19 cellular contexts compared by ENCODE assay signal in genomic region chr12:103881261-103881660, GRCh38. TPM values are rescaled to one million over a fixed set of nuclear protein-coding genes. Genes with fewer than 3 reads are reported as not detected.
DNase-seq lines count a peak whose midpoint lies in the region; ATAC-seq, FAIRE-seq and TF ChIP-seq lines count a peak whose summit lies in the region.
"Had no signal": no experiment of that assay in that cellular context is flagged by ENCODE, and none has a peak within 500 bp of the region (broad histone marks: within the 10 kb centered on the region; RNA-seq: fewer than 3 reads in every experiment).

No MANE protein-coding gene starts in this region.

- in situ Hi-C loops in HepG2 (cut with HindIII; ENCODE audit: extremely low pct_ligation_motif_present, low pct_unique_long_range_greater_than_20kb): loop anchor here (5.0 kb wide), 1 partner anchor 226 kb away; no protein-coding TSS in a partner anchor

- no peaks in the 10 kb centered on the region for H3K9me3 Mint-ChIP-seq in stimulated activated naive B cell treated with anti-CD40 and anti-IgM and Interleukin-4, amounts not matched to agents 10 μg/mL and 1 μg/mL and 100 μg/mL, for 72 hours
- no peaks in the 10 kb centered on the region for H3K9me3 Mint-ChIP-seq in endothelial cell (ENCODE audit: unreplicated experiment)

- no peak for TF ChIP-seq RAD21 in HepG2 (CRISPR knock-in tag; IDR thresholded peaks at IDR 0.05)

- peak overlapping the region; percentile 41 for H3K4me2 ChIP-seq in HepG2 (ENCODE audit: low read depth, low read length)
- H3K4me2 ChIP-seq: SK-N-SH had no signal

- H3K27me3 Mint-ChIP-seq in stimulated activated naive B cell treated with anti-CD40 and anti-IgM and Interleukin-4, amounts not matched to agents 10 μg/mL and 1 μg/mL and 100 μg/mL, for 72 hours: no peaks in the 10 kb centered on the region
- peaks cover 8% of the 10 kb centered on the region for H3K27me3 Mint-ChIP-seq in endothelial cell (ENCODE audit: unreplicated experiment)

- H3K9ac ChIP-seq in HepG2 (ENCODE audit: insufficient read depth, low read depth, low read length): no peak overlapping the region
- H3K9ac ChIP-seq: GM23248, SK-N-SH had no signal

- CTCF ChIA-PET in HepG2 (lab: Yijun Ruan, JAX; ENCODE audit: low intra/inter-chr PET ratio, low total read pairs): no interaction called here

- H2AFZ ChIP-seq in HepG2 (ENCODE audit: low read length): peak overlapping the region; percentile 25
- H2AFZ ChIP-seq: GM23248 had no signal

- H3K36me3 ChIP-seq in HepG2 (replicated peaks in 1 of 2; ENCODE audit: control insufficient read depth in 1 of 2, insufficient read depth in 2 of 2, low read length in 2 of 2): no peaks in the 10 kb centered on the region
- H3K36me3 ChIP-seq in right lobe of liver: no peaks in the 10 kb centered on the region
- H3K36me3 ChIP-seq: MG63, Peyer's patch, right atrium auricular region had no signal

- no TSS peak for BruUV-seq in HepG2 (replicated peaks; lab: Mats Ljungman, UMichigan)

- TF ChIP-seq EP300 in HepG2 (IDR thresholded peaks at IDR 0.05; ENCODE audit: low read depth in 2 of 2, low read length in 2 of 2) (no peak), HepG2 (CRISPR knock-in tag; IDR thresholded peaks at IDR 0.05; ENCODE audit: borderline replicate concordance) (no peak)

- H3K4me1 ChIP-seq in HepG2 (ENCODE audit: insufficient read depth, low read length) (peaks cover 46% of the 10 kb centered on the region), right lobe of liver (no peaks in the 10 kb centered on the region)
- H3K4me1 ChIP-seq: Peyer's patch, right atrium auricular region had no signal

- H3K4me3 ChIP-seq in HepG2 (replicated peaks in 1 of 3; ENCODE audit: insufficient read depth in 1 of 3, low read depth in 2 of 3, low read length in 3 of 3) (no peak overlapping the region), right lobe of liver (no peak overlapping the region)
- H3K4me3 ChIP-seq: GM23248, MG63, Peyer's patch, right atrium auricular region had no signal

- ATAC-seq in HepG2 (no peak; the same call in 1 of the 3 replicates), right lobe of liver (no peak)
- ATAC-seq in stimulated activated naive B cell treated with anti-CD40 and anti-IgM and Interleukin-4, amounts not matched to agents 10 μg/mL and 1 μg/mL and 100 μg/mL, for 72 hours (replicated peaks): peak; percentile 58 to 61
- ATAC-seq: left colon had no signal

- H3K27ac ChIP-seq in HepG2 (ENCODE audit: extremely low read length, insufficient read depth, low read length) (no peak overlapping the region), right lobe of liver (no peak overlapping the region)
- H3K27ac ChIP-seq: GM23248, Peyer's patch, right atrium auricular region had no signal

- no peak for TF ChIP-seq CTCF in HepG2 (CRISPR knock-in tag; IDR thresholded peaks at IDR 0.05)
- no peak for TF ChIP-seq CTCF in right lobe of liver (IDR thresholded peaks at IDR 0.05)
- TF ChIP-seq CTCF in endothelial cell (IDR thresholded peaks at IDR 0.05; ENCODE audit: unreplicated experiment): no peak

- no peak overlapping the region for H3K27ac Mint-ChIP-seq in stimulated activated naive B cell treated with anti-CD40 and anti-IgM and Interleukin-4, amounts not matched to agents 10 μg/mL and 1 μg/mL and 100 μg/mL, for 72 hours
- no peak overlapping the region for H3K27ac Mint-ChIP-seq in endothelial cell (ENCODE audit: unreplicated experiment)

- H3K36me3 Mint-ChIP-seq in stimulated activated naive B cell treated with anti-CD40 and anti-IgM and Interleukin-4, amounts not matched to agents 10 μg/mL and 1 μg/mL and 100 μg/mL, for 72 hours: peaks cover 4% of the 10 kb centered on the region in 2 donors
- no peaks in the 10 kb centered on the region for H3K36me3 Mint-ChIP-seq in endothelial cell (ENCODE audit: low read depth, unreplicated experiment)

- H3K9me3 ChIP-seq in HepG2 (ENCODE audit: low read length) (no peaks in the 10 kb centered on the region), right lobe of liver (no peaks in the 10 kb centered on the region)
- H3K9me3 ChIP-seq: MG63, Peyer's patch, right atrium auricular region, SK-N-SH had no signal

- H4K20me1 ChIP-seq in HepG2 (ENCODE audit: insufficient read depth, low read length): no peaks in the 10 kb centered on the region

- no peak overlapping the region for H3K4me3 Mint-ChIP-seq in stimulated activated naive B cell treated with anti-CD40 and anti-IgM and Interleukin-4, amounts not matched to agents 10 μg/mL and 1 μg/mL and 100 μg/mL, for 72 hours
- H3K4me3 Mint-ChIP-seq in endothelial cell (ENCODE audit: unreplicated experiment): no peak overlapping the region

- DNase-seq in HepG2 (ENCODE audit: low spot score): peak; percentile 34
- DNase-seq in right lobe of liver: no peak
- DNase-seq in NCI-H146 treated with DMSO at 0.1 percent for 48 hours (lab: John Stamatoyannopoulos, UW; ENCODE audit: unreplicated experiment): peak; percentile 45
- no peak for DNase-seq in stimulated activated naive B cell treated with anti-CD40 and anti-IgM and Interleukin-4, amounts not matched to agents 10 μg/mL and 1 μg/mL and 100 μg/mL, for 72 hours
- no peak for DNase-seq in endothelial cell (ENCODE audit: low spot score)
- no peak for DNase-seq in GM03348 (ENCODE audit: low spot score)
- no peak for DNase-seq in NCI-H187 treated with DMSO at 0.1 percent for 48 hours (lab: John Stamatoyannopoulos, UW)
- DNase-seq: cortex of kidney, GM23248, left colon, MG63, nucleus accumbens, Peyer's patch, SK-N-SH, T1000 had no signal

- intact Hi-C loops in HepG2 (cut with micrococcal nuclease; ENCODE audit: unreplicated experiment): no loop called here
- intact Hi-C loops in right lobe of liver (cut with DNase I): no loop called here

- no peaks in the 10 kb centered on the region for H3K79me2 ChIP-seq in HepG2 (ENCODE audit: insufficient read depth, low read length)

- H3K4me1 Mint-ChIP-seq in stimulated activated naive B cell treated with anti-CD40 and anti-IgM and Interleukin-4, amounts not matched to agents 10 μg/mL and 1 μg/mL and 100 μg/mL, for 72 hours: peaks cover 34 to 50% of the 10 kb centered on the region in 2 donors
- peaks cover 26% of the 10 kb centered on the region for H3K4me1 Mint-ChIP-seq in endothelial cell (ENCODE audit: unreplicated experiment)

- no peak for TF ChIP-seq POLR2A in HepG2 (IDR thresholded peaks at IDR 0.05; ENCODE audit: insufficient read depth in 1 of 2, low read depth in 2 of 2, low read length in 2 of 2)
- no peak for TF ChIP-seq POLR2A in right lobe of liver (IDR thresholded peaks at IDR 0.05)

- peaks cover 0 to 10% of the 10 kb centered on the region in 2 experiments; a peak in 1 of 5 replicates for H3K27me3 ChIP-seq in HepG2 (ENCODE audit: control insufficient read depth in 1 of 2, insufficient read depth in 2 of 2, low read length in 2 of 2)
- no peaks in the 10 kb centered on the region for H3K27me3 ChIP-seq in right lobe of liver
- H3K27me3 ChIP-seq: MG63, Peyer's patch, right atrium auricular region had no signal

- WGBS in HepG2 (ENCODE audit: low lambda C conversion rate): 5% methylated on average over 2 of the region's 2 CpGs
- 53% methylated on average over 2 of the region's 2 CpGs for WGBS in right lobe of liver (ENCODE audit: insufficient coverage, low coverage, low lambda C conversion rate, missing lambda C conversion rate)

- FAIRE-seq in HepG2 (lab: Jason Lieb, UNC): no peak
- FAIRE-seq in islet of Langerhans (lab: Jason Lieb, UNC): peak; percentile 96
- FAIRE-seq: frontal cortex, G401.6 had no signal

- POLR2A ChIA-PET in HepG2 (lab: Yijun Ruan, JAX): interaction anchor here (2.0 kb wide), 1 partner anchor 49 kb away, joined by 6 read pairs; the partner anchor contains the start of gene HSP90B1

RNA-seq across cellular contexts. Expression of gene NT5DC3, which starts 40.2 kb away (rescaled TPM):
- 6.6 and 7.4 TPM in 2 replicates for total RNA-seq in HepG2 (2016; rRNA removed; fragmentation: Illumina TruSeq; extraction: Trizol)
- total RNA-seq in HepG2 (2016; cell fraction: cytosol; rRNA removed; fragmentation: Illumina TruSeq; extraction: Trizol; ENCODE audit: low read depth): 1.7 and 2.3 TPM in 2 replicates
- 6.1 and 6.6 TPM in 2 replicates for total RNA-seq in HepG2 (2016; cell fraction: insoluble cytoplasmic fraction; rRNA removed; fragmentation: Illumina TruSeq; extraction: Trizol)
- total RNA-seq in HepG2 (2016; cell fraction: membrane; rRNA removed; fragmentation: Illumina TruSeq; extraction: Trizol): 2.8 and 2.9 TPM in 2 replicates
- 8.2 and 14.2 TPM in 2 replicates for total RNA-seq in HepG2 (2016; cell fraction: nucleus; rRNA removed; fragmentation: Illumina TruSeq; extraction: Trizol)
- polyA plus RNA-seq in HepG2 (2011; rRNA removed): 2.8 and 3.2 TPM in 2 replicates
- polyA plus RNA-seq in HepG2 (2011; cell fraction: cytosol; rRNA removed): 1.8 and 2.3 TPM in 2 replicates
- 4.3 and 4.9 TPM in 2 replicates for polyA plus RNA-seq in HepG2 (2011; cell fraction: nucleus; rRNA removed)
- 2.9 and 4.9 TPM in 2 replicates for polyA plus RNA-seq in HepG2 (2012)
- 0.17 and 0.21 TPM in 2 replicates for polyA plus RNA-seq in HepG2 (2016; cell fraction: cytosol; fragmentation: Illumina TruSeq; extraction: Trizol; ENCODE audit: low read depth)
- polyA plus RNA-seq in HepG2 (2016; cell fraction: insoluble cytoplasmic fraction; fragmentation: Illumina TruSeq; extraction: Trizol; ENCODE audit: low read depth): 3.7 and 4.3 TPM in 2 replicates
- polyA plus RNA-seq in HepG2 (2016; cell fraction: membrane; fragmentation: Illumina TruSeq; extraction: Trizol; ENCODE audit: low read depth): 0.42 and 0.64 TPM in 2 replicates
- polyA plus RNA-seq in HepG2 (2016; cell fraction: nucleus; fragmentation: Illumina TruSeq; extraction: Trizol; ENCODE audit: insufficient read depth, low read depth): 14.0 and 14.9 TPM in 2 replicates
- 3.9 and 6.2 TPM in 2 replicates for polyA minus RNA-seq in HepG2 (2011; rRNA and poly(A)+ RNA removed; ENCODE audit: low replicate concordance)
- 4.0 and 4.6 TPM in 2 replicates for polyA minus RNA-seq in HepG2 (2011; cell fraction: cytosol; rRNA and poly(A)+ RNA removed)
- 7.8 and 12.2 TPM in 2 replicates for polyA minus RNA-seq in HepG2 (2011; cell fraction: nucleus; rRNA and poly(A)+ RNA removed)
- total RNA-seq in right lobe of liver: 10 to 100 TPM in 1 of 6 experiments, 1 to 10 TPM in 5; 3.3 to 10.2 (median 6.6) TPM
- 1.3 TPM for total RNA-seq in endothelial cell (ENCODE audit: unreplicated experiment)

RNA-seq across cellular contexts. Expression of gene HSP90B1, which starts 48.9 kb away (rescaled TPM):
- total RNA-seq in HepG2 (2016; rRNA removed; fragmentation: Illumina TruSeq; extraction: Trizol): 496 and 954 TPM in 2 replicates
- 47.0 and 69.8 TPM in 2 replicates for total RNA-seq in HepG2 (2016; cell fraction: cytosol; rRNA removed; fragmentation: Illumina TruSeq; extraction: Trizol; ENCODE audit: low read depth)
- total RNA-seq in HepG2 (2016; cell fraction: insoluble cytoplasmic fraction; rRNA removed; fragmentation: Illumina TruSeq; extraction: Trizol): 468 and 962 TPM in 2 replicates
- total RNA-seq in HepG2 (2016; cell fraction: membrane; rRNA removed; fragmentation: Illumina TruSeq; extraction: Trizol): 69.5 and 84.4 TPM in 2 replicates
- total RNA-seq in HepG2 (2016; cell fraction: nucleus; rRNA removed; fragmentation: Illumina TruSeq; extraction: Trizol): 1,047 and 1,178 TPM in 2 replicates
- 621 and 800 TPM in 2 replicates for polyA plus RNA-seq in HepG2 (2011; rRNA removed)
- polyA plus RNA-seq in HepG2 (2011; cell fraction: cytosol; rRNA removed): 280 and 440 TPM in 2 replicates
- polyA plus RNA-seq in HepG2 (2011; cell fraction: nucleus; rRNA removed): 376 and 536 TPM in 2 replicates
- 1,055 and 1,205 TPM in 2 replicates for polyA plus RNA-seq in HepG2 (2012)
- 44.1 and 50.8 TPM in 2 replicates for polyA plus RNA-seq in HepG2 (2016; cell fraction: cytosol; fragmentation: Illumina TruSeq; extraction: Trizol; ENCODE audit: low read depth)
- 498 and 522 TPM in 2 replicates for polyA plus RNA-seq in HepG2 (2016; cell fraction: insoluble cytoplasmic fraction; fragmentation: Illumina TruSeq; extraction: Trizol; ENCODE audit: low read depth)
- 50.1 and 59.6 TPM in 2 replicates for polyA plus RNA-seq in HepG2 (2016; cell fraction: membrane; fragmentation: Illumina TruSeq; extraction: Trizol; ENCODE audit: low read depth)
- 1,450 and 1,620 TPM in 2 replicates for polyA plus RNA-seq in HepG2 (2016; cell fraction: nucleus; fragmentation: Illumina TruSeq; extraction: Trizol; ENCODE audit: insufficient read depth, low read depth)
- 80.4 and 149 TPM in 2 replicates for polyA minus RNA-seq in HepG2 (2011; rRNA and poly(A)+ RNA removed; ENCODE audit: low replicate concordance)
- polyA minus RNA-seq in HepG2 (2011; cell fraction: cytosol; rRNA and poly(A)+ RNA removed): 307 and 357 TPM in 2 replicates
- 422 and 476 TPM in 2 replicates for polyA minus RNA-seq in HepG2 (2011; cell fraction: nucleus; rRNA and poly(A)+ RNA removed)
- 1,000 to 10,000 TPM in 1 of 6 experiments, 100 to 1,000 TPM in 5; 472 to 1,038 (median 633) TPM for total RNA-seq in right lobe of liver
- total RNA-seq in endothelial cell (ENCODE audit: unreplicated experiment): 729 TPM

Comparison
In these comparisons a context has a peak if more than half of its experiments do, and no peak if none do; other contexts are left out.
1. DNase-seq: peak in HepG2 (single experiment) and NCI-H146 treated with DMSO at 0.1 percent for 48 hours (single experiment); none in right lobe of liver (0 of 3), stimulated activated naive B cell treated with anti-CD40 and anti-IgM and Interleukin-4, amounts not matched to agents 10 μg/mL and 1 μg/mL and 100 μg/mL, for 72 hours (single experiment), endothelial cell (single experiment), GM03348 (single experiment) and NCI-H187 treated with DMSO at 0.1 percent for 48 hours (single experiment).
2. ATAC-seq: peak in stimulated activated naive B cell treated with anti-CD40 and anti-IgM and Interleukin-4, amounts not matched to agents 10 μg/mL and 1 μg/mL and 100 μg/mL, for 72 hours (2 of 2); none in HepG2 (single experiment) and right lobe of liver (0 of 4).